In genomic region chr6:20404641-20405032, GRCh38 we compare ENCODE assay signal across 8 cellular contexts. TPM values are rescaled to one million over a fixed set of nuclear protein-coding genes. Genes with fewer than 3 reads are reported as not detected.
DNase-seq lines count a peak whose midpoint lies in the region; ATAC-seq and TF ChIP-seq lines count a peak whose summit lies in the region.

No MANE protein-coding gene starts in this region.

- DNase-seq in Ammon's horn (ENCODE audit: low spot score) (peak; percentile 53), NCI-H748 (lab: John Stamatoyannopoulos, UW; ENCODE audit: unreplicated experiment) (peak; percentile 87), thoracic aorta (ENCODE audit: low spot score) (no peak)
- DNase-seq in activated CD4-positive, alpha-beta T cell treated with anti-CD3 and anti-CD28 coated beads, Interleukin-2, amount 50 U/mL, for 1 hour, result peak; percentile 64
- DNase-seq in effector memory CD4-positive, alpha-beta T cell, result peak; percentile 35 to 50 (median 40)
- DNase-seq in naive thymus-derived CD4-positive, alpha-beta T cell, result peak; percentile 27 to 74 (median 67)

- H3K4me1 ChIP-seq in effector memory CD4-positive, alpha-beta T cell (ENCODE audit: control insufficient read depth, insufficient read depth, low read length, poor library complexity, severe bottlenecking), result peaks cover 15% of the 10 kb centered on the region
- H3K4me1 ChIP-seq in naive thymus-derived CD4-positive, alpha-beta T cell (ENCODE audit: control insufficient read depth in 2 of 2, insufficient read depth in 2 of 2, low read length in 2 of 2), result peaks cover 10 to 53% of the 10 kb centered on the region in 2 donors
- H3K4me1 ChIP-seq in thoracic aorta (ENCODE audit: control insufficient read depth in 1 of 2, low read depth in 2 of 2), result peaks cover 11 to 12% of the 10 kb centered on the region in 2 donors

- no peaks in the 10 kb centered on the region for H3K9me3 ChIP-seq in effector memory CD4-positive, alpha-beta T cell (ENCODE audit: control insufficient read depth, low read length)
- no peaks in the 10 kb centered on the region for H3K9me3 ChIP-seq in naive thymus-derived CD4-positive, alpha-beta T cell (ENCODE audit: control insufficient read depth in 2 of 3, low read length in 3 of 3)
- no peaks in the 10 kb centered on the region for H3K9me3 ChIP-seq in thoracic aorta

- peaks cover 0 to 3% (median 0%) of the 10 kb centered on the region in 11 donors for H3K9me3 Mint-ChIP-seq in naive thymus-derived CD4-positive, alpha-beta T cell

- no peaks in the 10 kb centered on the region for H3K36me3 ChIP-seq in effector memory CD4-positive, alpha-beta T cell (ENCODE audit: control insufficient read depth, insufficient read depth, low read length)
- no peaks in the 10 kb centered on the region for H3K36me3 ChIP-seq in naive thymus-derived CD4-positive, alpha-beta T cell (ENCODE audit: control insufficient read depth in 2 of 3, insufficient read depth in 3 of 3, low read length in 3 of 3)
- no peaks in the 10 kb centered on the region for H3K36me3 ChIP-seq in thoracic aorta

- intact Hi-C loops in naive thymus-derived CD4-positive, alpha-beta T cell (cut with micrococcal nuclease), result loop anchor here (1.0 to 10.0 kb wide), 8 partner anchors 48 to 312 kb away; partner anchors contain the start of gene MBOAT1 (in 1 of the 2)

- H3K27me3 Mint-ChIP-seq in naive thymus-derived CD4-positive, alpha-beta T cell, result peaks cover 0 to 3% (median 0%) of the 10 kb centered on the region in 5 donors

- H3K4me1 Mint-ChIP-seq in naive thymus-derived CD4-positive, alpha-beta T cell, result peaks cover 32 to 70% (median 56%) of the 10 kb centered on the region in 7 donors

- H3K36me3 Mint-ChIP-seq in naive thymus-derived CD4-positive, alpha-beta T cell, result peaks cover 0 to 10% (median 0%) of the 10 kb centered on the region in 5 donors

- TF ChIP-seq CTCF in thoracic aorta (IDR thresholded peaks at IDR 0.05), result peak; percentile 31

- H3K27ac ChIP-seq in effector memory CD4-positive, alpha-beta T cell (ENCODE audit: insufficient read depth, low read length, poor library complexity, severe bottlenecking), result peak overlapping the region; percentile 85
- peak overlapping the region; percentile 75 for H3K27ac ChIP-seq in naive thymus-derived CD4-positive, alpha-beta T cell (ENCODE audit: low read depth, low read length)
- peak overlapping the region; percentile 86 to 95 for H3K27ac ChIP-seq in thoracic aorta

- CTCF ChIA-PET in naive thymus-derived CD4-positive, alpha-beta T cell (lab: Charles Lee), result interaction anchor here (0.6 to 2.9 kb wide), 26 partner anchors 9 to 134 kb away, joined by 3 to 33 read pairs (median 4); partner anchors contain the start of gene CDKAL1

- peak; percentile 36 for ATAC-seq in GM18907 (IDR thresholded peaks at IDR 0.05; ENCODE audit: unreplicated experiment)
- peak; percentile 25 for ATAC-seq in HG03442 (IDR thresholded peaks at IDR 0.05; ENCODE audit: unreplicated experiment)
- ATAC-seq in naive thymus-derived CD4-positive, alpha-beta T cell, result peak; percentile 26
- ATAC-seq in thoracic aorta (ENCODE audit: insufficient number of reproducible peaks, low FRiP score, low read depth), result no peak

- POLR2A ChIA-PET in naive thymus-derived CD4-positive, alpha-beta T cell (lab: Charles Lee), result interaction anchor here (0.6 to 4.1 kb wide), 23 partner anchors 10 to 130 kb away, joined by 3 to 89 read pairs (median 5); partner anchors contain the start of gene CDKAL1

- peak overlapping the region; percentile 81 for H3K4me3 ChIP-seq in effector memory CD4-positive, alpha-beta T cell (ENCODE audit: insufficient read depth, low read depth, low read length, poor library complexity, severe bottlenecking)
- peak overlapping the region; percentile 68 for H3K4me3 ChIP-seq in naive thymus-derived CD4-positive, alpha-beta T cell (ENCODE audit: low read length)
- H3K4me3 ChIP-seq in thoracic aorta, result peak overlapping the region; percentile 98

- H3K27ac Mint-ChIP-seq in naive thymus-derived CD4-positive, alpha-beta T cell, result peak overlapping the region; percentile 77 to 98 (median 89)

- no peaks in the 10 kb centered on the region for H3K27me3 ChIP-seq in effector memory CD4-positive, alpha-beta T cell (replicated peaks; ENCODE audit: control insufficient read depth, insufficient read depth, low read length, poor library complexity, severe bottlenecking)
- H3K27me3 ChIP-seq in naive thymus-derived CD4-positive, alpha-beta T cell (ENCODE audit: control insufficient read depth in 2 of 2, insufficient read depth in 2 of 2, low read length in 2 of 2), result no peaks in the 10 kb centered on the region
- H3K27me3 ChIP-seq in thoracic aorta (replicated peaks; ENCODE audit: insufficient read depth), result no peaks in the 10 kb centered on the region

- H3K4me3 Mint-ChIP-seq in naive thymus-derived CD4-positive, alpha-beta T cell, result peak overlapping the region; percentile 90 to 98 (median 96)

RNA-seq across cellular contexts. Expression of gene E2F3, which starts 3.0 kb away (rescaled TPM):
- total RNA-seq in naive thymus-derived CD4-positive, alpha-beta T cell, result 10 to 100 TPM in 4 of 5 experiments, 1 to 10 TPM in 1; 5.1 to 39.2 (median 30.8) TPM
- 1 to 10 TPM; 3.0 to 3.5 TPM for polyA plus RNA-seq in naive thymus-derived CD4-positive, alpha-beta T cell
- total RNA-seq in thoracic aorta, result 10 to 100 TPM in 1 of 2 donors, 1 to 10 TPM in 1; 6.5 to 12.4 TPM
